ENCODE assay signal across 8 cellular contexts in genomic region chr16:46688101-46688656, GRCh38. TPM values are rescaled to one million over a fixed set of nuclear protein-coding genes. Genes with fewer than 3 reads are reported as not detected.
DNase-seq lines count a peak whose midpoint lies in the region; ATAC-seq, FAIRE-seq and TF ChIP-seq lines count a peak whose summit lies in the region.

No MANE protein-coding gene starts in this region.

- in situ Hi-C loops in HepG2 (cut with HindIII; ENCODE audit: extremely low pct_ligation_motif_present, low pct_unique_long_range_greater_than_20kb), result loop anchor here (5.0 kb wide), 1 partner anchor 114 kb away; no protein-coding TSS in a partner anchor
- in situ Hi-C loops in transverse colon (cut with MboI; ENCODE audit: low pct_ligation_motif_present in 1 of 4, low pct_unique_long_range_greater_than_20kb in 1 of 4, low sequenced_read_pairs in 3 of 4), result no loop called here

- TF ChIP-seq EP300 in SK-N-SH (IDR thresholded peaks at IDR 0.05; ENCODE audit: borderline replicate concordance in 1 of 2, low read depth in 1 of 2, low read length in 1 of 2) (no peak), HepG2 (IDR thresholded peaks at IDR 0.05; ENCODE audit: low read depth in 2 of 2, low read length in 2 of 2) (no peak), HepG2 (CRISPR knock-in tag; IDR thresholded peaks at IDR 0.05; ENCODE audit: borderline replicate concordance) (no peak), transverse colon (IDR thresholded peaks at IDR 0.05; ENCODE audit: low read depth) (no peak)

- TF ChIP-seq RAD21 in SK-N-SH (IDR thresholded peaks at IDR 0.05; ENCODE audit: low read length), result no peak
- no peak for TF ChIP-seq RAD21 in HepG2 (CRISPR knock-in tag; IDR thresholded peaks at IDR 0.05)

- H4K20me1 ChIP-seq in SK-N-SH (ENCODE audit: insufficient read depth) (peaks cover 66% of the 10 kb centered on the region), HepG2 (ENCODE audit: insufficient read depth, low read length) (peaks cover 50% of the 10 kb centered on the region)

- FAIRE-seq in HepG2 (lab: Jason Lieb, UNC), result peak; percentile 51

- peak overlapping the region; percentile 96 for H3K4me2 ChIP-seq in SK-N-SH
- peak overlapping the region; percentile 86 for H3K4me2 ChIP-seq in HepG2 (ENCODE audit: low read depth, low read length)

- POLR2A ChIA-PET in SK-N-SH (lab: Yijun Ruan, JAX) (no interaction called here), HepG2 (lab: Yijun Ruan, JAX) (no interaction called here)

- peak overlapping the region; percentile 72 for H2AFZ ChIP-seq in SK-N-SH (ENCODE audit: low read depth)
- no peak overlapping the region for H2AFZ ChIP-seq in HepG2 (ENCODE audit: low read length)

- WGBS in SK-N-SH (ENCODE audit: low lambda C conversion rate), result 9% methylated on average over 15 of the region's 15 CpGs
- 1 to 2% methylated on average over 14 to 15 of the region's 15 CpGs for WGBS in body of pancreas, 2 donors
- 4% methylated on average over 15 of the region's 15 CpGs for WGBS in HepG2 (ENCODE audit: low lambda C conversion rate)
- 3 to 5% methylated on average over 8 to 15 of the region's 15 CpGs for WGBS in transverse colon (ENCODE audit: low coverage in 1 of 2), 2 donors

- DNase-seq in SK-N-SH (no peak), body of pancreas (peak in 1 of 4 donors; percentile 59), HepG2 (ENCODE audit: low spot score) (no peak), transverse colon (peak; percentile 51), NCI-H2171 treated with DMSO at 0.1 percent for 48 hours (lab: John Stamatoyannopoulos, UW) (no peak), NCI-H1436 treated with DMSO at 0.1 percent for 48 hours (lab: John Stamatoyannopoulos, UW) (no peak)

- TF ChIP-seq POLR2A in body of pancreas (IDR thresholded peaks at IDR 0.05) (no peak), HepG2 (IDR thresholded peaks at IDR 0.05; ENCODE audit: insufficient read depth in 1 of 2, low read depth in 2 of 2, low read length in 2 of 2) (no peak), transverse colon (IDR thresholded peaks at IDR 0.05) (no peak)

- CTCF ChIA-PET in SK-N-SH (lab: Yijun Ruan, JAX) (no interaction called here), HepG2 (lab: Yijun Ruan, JAX; ENCODE audit: low intra/inter-chr PET ratio, low total read pairs) (interaction anchor here (2.6 kb wide), 1 partner anchor 15 kb away, joined by 21 read pairs; no protein-coding TSS in a partner anchor)

- H3K9ac ChIP-seq in SK-N-SH (peak overlapping the region; percentile 90), HepG2 (ENCODE audit: insufficient read depth, low read depth, low read length) (peak overlapping the region; percentile 87)

- no TSS peak for BruUV-seq in HepG2 (replicated peaks; lab: Mats Ljungman, UMichigan)

- H3K27ac ChIP-seq in SK-N-SH (ENCODE audit: low read depth in 2 of 2, low read length in 1 of 2) (peak overlapping the region; percentile 75 to 93; a peak in 3 of 4 replicates), body of pancreas (peak overlapping the region; percentile 84 to 94 (median 90)), HepG2 (ENCODE audit: extremely low read length, insufficient read depth, low read length) (peak overlapping the region; percentile 89), transverse colon (peak overlapping the region; percentile 88 to 96 (median 92))

- H3K9me3 ChIP-seq in SK-N-SH (no peaks in the 10 kb centered on the region), body of pancreas (no peaks in the 10 kb centered on the region), HepG2 (ENCODE audit: low read length) (no peaks in the 10 kb centered on the region), transverse colon (no peaks in the 10 kb centered on the region)

- H3K27me3 ChIP-seq in SK-N-SH (ENCODE audit: insufficient read depth) (no peaks in the 10 kb centered on the region), body of pancreas (no peaks in the 10 kb centered on the region), HepG2 (ENCODE audit: control insufficient read depth in 1 of 2, insufficient read depth in 2 of 2, low read length in 2 of 2) (no peaks in the 10 kb centered on the region; a peak in 1 of 5 replicates), transverse colon (no peaks in the 10 kb centered on the region)

- ATAC-seq in SK-N-SH treated with all-trans-retinoic acid at 6 μM for 48 hours (no peak), body of pancreas (no peak), HepG2 (no peak), HG03342 (IDR thresholded peaks at IDR 0.05; ENCODE audit: unreplicated experiment) (no peak)

- peaks cover 13% of the 10 kb centered on the region for H3F3A ChIP-seq in SK-N-SH (replicated peaks; ENCODE audit: insufficient read depth)

- no peaks in the 10 kb centered on the region for H3K9me2 ChIP-seq in SK-N-SH

- H3K79me2 ChIP-seq in SK-N-SH (ENCODE audit: insufficient read depth) (peaks cover 91% of the 10 kb centered on the region), HepG2 (ENCODE audit: insufficient read depth, low read length) (peaks cover 78% of the 10 kb centered on the region)

- H3K4me3 ChIP-seq in SK-N-SH (ENCODE audit: low read depth in 2 of 2, low read length in 1 of 2), result peak overlapping the region; percentile 69 to 83
- peak overlapping the region; percentile 56 to 73 for H3K4me3 ChIP-seq in body of pancreas
- H3K4me3 ChIP-seq in HepG2 (replicated peaks in 1 of 3; ENCODE audit: insufficient read depth in 1 of 3, low read depth in 2 of 3, low read length in 3 of 3), result peak overlapping the region; percentile 85 to 96 (median 92)
- H3K4me3 ChIP-seq in transverse colon, result peak overlapping the region; percentile 61 to 93 (median 86)

- H3K4me1 ChIP-seq in SK-N-SH (ENCODE audit: control insufficient read depth in 1 of 2, insufficient read depth in 2 of 2, low read depth in 1 of 2, low read length in 1 of 2) (peaks cover 18% of the 10 kb centered on the region in 2 experiments), body of pancreas (peaks cover 39% of the 10 kb centered on the region), HepG2 (ENCODE audit: insufficient read depth, low read length) (peaks cover 73% of the 10 kb centered on the region), transverse colon (peaks cover 10 to 53% (median 32%) of the 10 kb centered on the region in 4 donors)

- TF ChIP-seq CTCF in SK-N-SH (IDR thresholded peaks at IDR 0.05), result no peak; the same call in 1 of the 2 replicates
- peak in 1 of 7 experiments; percentile 23 for TF ChIP-seq CTCF in body of pancreas (IDR thresholded peaks at IDR 0.05)
- TF ChIP-seq CTCF in HepG2 (CRISPR knock-in tag; IDR thresholded peaks at IDR 0.05), result no peak
- peak in 2 of 5 experiments; percentile 27 to 38 for TF ChIP-seq CTCF in transverse colon (IDR thresholded peaks at IDR 0.05)

- H3K36me3 ChIP-seq in SK-N-SH (replicated peaks in 1 of 2; ENCODE audit: control insufficient read depth in 1 of 2, insufficient read depth in 2 of 2, low read length in 1 of 2) (peaks cover 4% of the 10 kb centered on the region in 2 experiments), body of pancreas (replicated peaks in 1 of 2; ENCODE audit: insufficient read depth in 1 of 2, low read depth in 2 of 2) (no peaks in the 10 kb centered on the region), HepG2 (replicated peaks in 1 of 2; ENCODE audit: control insufficient read depth in 1 of 2, insufficient read depth in 2 of 2, low read length in 2 of 2) (peaks cover 0 to 2% of the 10 kb centered on the region in 2 experiments; a peak in 1 of 5 replicates), transverse colon (no peaks in the 10 kb centered on the region)

- intact Hi-C loops in body of pancreas (cut with DNase I) (no loop called here), HepG2 (cut with micrococcal nuclease; ENCODE audit: unreplicated experiment) (loop anchor here (1.0 to 5.0 kb wide), 2 partner anchors 15 to 114 kb away; no protein-coding TSS in a partner anchor), transverse colon (cut with DNase I; ENCODE audit: low total_unique reads) (loop anchor here (10.0 kb wide), 1 partner anchor 137 kb away; no protein-coding TSS in a partner anchor)

RNA-seq across cellular contexts. Expression of gene VPS35, which starts 0.8 kb away (rescaled TPM):
- polyA plus RNA-seq in SK-N-SH (2012; rRNA removed) (17.5 and 22.3 TPM in 2 replicates), HepG2 (2011; rRNA removed) (26.9 and 30.7 TPM in 2 replicates)
- 28.9 and 34.6 TPM in 2 replicates for polyA plus RNA-seq in SK-N-SH (2012; cell fraction: cytosol; rRNA removed)
- polyA plus RNA-seq in SK-N-SH (2012; cell fraction: nucleus; rRNA removed), result 9.3 and 24.5 TPM in 2 replicates
- total RNA-seq in body of pancreas (10 to 100 TPM; 14.5 to 40.5 TPM), HepG2 (2016; rRNA removed; fragmentation: Illumina TruSeq; extraction: Trizol) (136 and 197 TPM in 2 replicates), transverse colon (100 to 1,000 TPM in 1 of 4 donors, 10 to 100 TPM in 3; 63.2 to 102 (median 72.1) TPM)
- 31.6 and 39.1 TPM in 2 replicates for total RNA-seq in HepG2 (2016; cell fraction: cytosol; rRNA removed; fragmentation: Illumina TruSeq; extraction: Trizol; ENCODE audit: low read depth)
- 132 and 204 TPM in 2 replicates for total RNA-seq in HepG2 (2016; cell fraction: insoluble cytoplasmic fraction; rRNA removed; fragmentation: Illumina TruSeq; extraction: Trizol)
- total RNA-seq in HepG2 (2016; cell fraction: membrane; rRNA removed; fragmentation: Illumina TruSeq; extraction: Trizol), result 40.5 and 42.9 TPM in 2 replicates
- total RNA-seq in HepG2 (2016; cell fraction: nucleus; rRNA removed; fragmentation: Illumina TruSeq; extraction: Trizol), result 108 and 116 TPM in 2 replicates
- 14.6 and 21.2 TPM in 2 replicates for polyA plus RNA-seq in HepG2 (2011; cell fraction: cytosol; rRNA removed)
- 12.1 and 14.6 TPM in 2 replicates for polyA plus RNA-seq in HepG2 (2011; cell fraction: nucleus; rRNA removed)
- 95.6 and 104 TPM in 2 replicates for polyA plus RNA-seq in HepG2 (2012)
- polyA plus RNA-seq in HepG2 (2016; cell fraction: cytosol; fragmentation: Illumina TruSeq; extraction: Trizol; ENCODE audit: low read depth), result 6.1 and 6.6 TPM in 2 replicates
- polyA plus RNA-seq in HepG2 (2016; cell fraction: insoluble cytoplasmic fraction; fragmentation: Illumina TruSeq; extraction: Trizol; ENCODE audit: low read depth), result 120 and 134 TPM in 2 replicates
- 14.1 and 15.6 TPM in 2 replicates for polyA plus RNA-seq in HepG2 (2016; cell fraction: membrane; fragmentation: Illumina TruSeq; extraction: Trizol; ENCODE audit: low read depth)
- polyA plus RNA-seq in HepG2 (2016; cell fraction: nucleus; fragmentation: Illumina TruSeq; extraction: Trizol; ENCODE audit: insufficient read depth, low read depth), result 58.6 and 58.8 TPM in 2 replicates
- 26.4 and 36.7 TPM in 2 replicates for polyA minus RNA-seq in HepG2 (2011; rRNA and poly(A)+ RNA removed; ENCODE audit: low replicate concordance)
- polyA minus RNA-seq in HepG2 (2011; cell fraction: cytosol; rRNA and poly(A)+ RNA removed), result 52.8 and 77.3 TPM in 2 replicates
- polyA minus RNA-seq in HepG2 (2011; cell fraction: nucleus; rRNA and poly(A)+ RNA removed), result 140 and 161 TPM in 2 replicates

RNA-seq across cellular contexts. Expression of gene ORC6, which starts 1.3 kb away (rescaled TPM):
- polyA plus RNA-seq in SK-N-SH (2012; rRNA removed), result 17.4 and 20.2 TPM in 2 replicates
- polyA plus RNA-seq in SK-N-SH (2012; cell fraction: cytosol; rRNA removed), result 18.5 and 21.2 TPM in 2 replicates
- polyA plus RNA-seq in SK-N-SH (2012; cell fraction: nucleus; rRNA removed), result 14.9 and 21.9 TPM in 2 replicates
- 1 to 10 TPM in 1 of 2 donors, not detected in 1; 4.9 TPM for total RNA-seq in body of pancreas
- total RNA-seq in HepG2 (2016; rRNA removed; fragmentation: Illumina TruSeq; extraction: Trizol), result 57.3 and 69.8 TPM in 2 replicates
- total RNA-seq in HepG2 (2016; cell fraction: cytosol; rRNA removed; fragmentation: Illumina TruSeq; extraction: Trizol; ENCODE audit: low read depth), result 18.7 and 20.4 TPM in 2 replicates
- total RNA-seq in HepG2 (2016; cell fraction: insoluble cytoplasmic fraction; rRNA removed; fragmentation: Illumina TruSeq; extraction: Trizol), result 62.2 and 74.8 TPM in 2 replicates
- total RNA-seq in HepG2 (2016; cell fraction: membrane; rRNA removed; fragmentation: Illumina TruSeq; extraction: Trizol), result 36.9 and 38.7 TPM in 2 replicates
- 60.3 and 79.3 TPM in 2 replicates for total RNA-seq in HepG2 (2016; cell fraction: nucleus; rRNA removed; fragmentation: Illumina TruSeq; extraction: Trizol)
- 22.9 and 34.2 TPM in 2 replicates for polyA plus RNA-seq in HepG2 (2011; rRNA removed)
- 15.1 and 17.5 TPM in 2 replicates for polyA plus RNA-seq in HepG2 (2011; cell fraction: cytosol; rRNA removed)
- 19.4 and 21.6 TPM in 2 replicates for polyA plus RNA-seq in HepG2 (2011; cell fraction: nucleus; rRNA removed)
- polyA plus RNA-seq in HepG2 (2012), result 14.8 and 25.0 TPM in 2 replicates
- polyA plus RNA-seq in HepG2 (2016; cell fraction: cytosol; fragmentation: Illumina TruSeq; extraction: Trizol; ENCODE audit: low read depth), result 9.2 and 9.5 TPM in 2 replicates
- polyA plus RNA-seq in HepG2 (2016; cell fraction: insoluble cytoplasmic fraction; fragmentation: Illumina TruSeq; extraction: Trizol; ENCODE audit: low read depth), result 52.3 and 58.4 TPM in 2 replicates
- polyA plus RNA-seq in HepG2 (2016; cell fraction: membrane; fragmentation: Illumina TruSeq; extraction: Trizol; ENCODE audit: low read depth), result 16.8 and 18.0 TPM in 2 replicates
- polyA plus RNA-seq in HepG2 (2016; cell fraction: nucleus; fragmentation: Illumina TruSeq; extraction: Trizol; ENCODE audit: insufficient read depth, low read depth), result 173 and 174 TPM in 2 replicates
- 10.3 and 14.8 TPM in 2 replicates for polyA minus RNA-seq in HepG2 (2011; rRNA and poly(A)+ RNA removed; ENCODE audit: low replicate concordance)
- polyA minus RNA-seq in HepG2 (2011; cell fraction: cytosol; rRNA and poly(A)+ RNA removed), result 5.6 and 8.0 TPM in 2 replicates
- 32.9 and 42.1 TPM in 2 replicates for polyA minus RNA-seq in HepG2 (2011; cell fraction: nucleus; rRNA and poly(A)+ RNA removed)
- 1 to 10 TPM in 2 of 4 donors, under 1 TPM in 1, not detected in 1; 0.60 to 4.9 (median 2.7) TPM for total RNA-seq in transverse colon

RNA-seq across cellular contexts. Expression of gene MYLK3, which starts 60.0 kb away (rescaled TPM):
- polyA plus RNA-seq in SK-N-SH (2012; rRNA removed) (0.05 and 0.15 TPM in 2 replicates), HepG2 (2011; rRNA removed) (0.04 TPM in 2 replicates)
- polyA plus RNA-seq in SK-N-SH (2012; cell fraction: cytosol; rRNA removed), result 0.07 and 0.10 TPM in 2 replicates
- polyA plus RNA-seq in SK-N-SH (2012; cell fraction: nucleus; rRNA removed), result 0.14 and 0.45 TPM in 2 replicates
- total RNA-seq in body of pancreas (under 1 TPM in 1 of 2 donors, not detected in 1; 0.26 TPM), HepG2 (2016; rRNA removed; fragmentation: Illumina TruSeq; extraction: Trizol) (0.13 and 0.18 TPM in 2 replicates), transverse colon (not detected)
- total RNA-seq in HepG2 (2016; cell fraction: cytosol; rRNA removed; fragmentation: Illumina TruSeq; extraction: Trizol; ENCODE audit: low read depth), result not detected in 2 replicates
- total RNA-seq in HepG2 (2016; cell fraction: insoluble cytoplasmic fraction; rRNA removed; fragmentation: Illumina TruSeq; extraction: Trizol), result 0.11 and 0.27 TPM in 2 replicates
- total RNA-seq in HepG2 (2016; cell fraction: membrane; rRNA removed; fragmentation: Illumina TruSeq; extraction: Trizol), result 0.03 and 0.19 TPM in 2 replicates
- total RNA-seq in HepG2 (2016; cell fraction: nucleus; rRNA removed; fragmentation: Illumina TruSeq; extraction: Trizol), result 0.44 and 0.47 TPM in 2 replicates
- 0.01 and 0.05 TPM in 2 replicates for polyA plus RNA-seq in HepG2 (2011; cell fraction: cytosol; rRNA removed)
- polyA plus RNA-seq in HepG2 (2011; cell fraction: nucleus; rRNA removed), result 0.07 and 0.08 TPM in 2 replicates
- 0.01 and 0.11 TPM in 2 replicates for polyA plus RNA-seq in HepG2 (2012)
- polyA plus RNA-seq in HepG2 (2016; cell fraction: cytosol; fragmentation: Illumina TruSeq; extraction: Trizol; ENCODE audit: low read depth), result 0.01 TPM in 1 of 2 replicates, not detected in the other
- polyA plus RNA-seq in HepG2 (2016; cell fraction: insoluble cytoplasmic fraction; fragmentation: Illumina TruSeq; extraction: Trizol; ENCODE audit: low read depth), result 0.04 and 0.07 TPM in 2 replicates
- 0.15 TPM in 1 of 2 replicates, not detected in the other for polyA plus RNA-seq in HepG2 (2016; cell fraction: membrane; fragmentation: Illumina TruSeq; extraction: Trizol; ENCODE audit: low read depth)
- polyA plus RNA-seq in HepG2 (2016; cell fraction: nucleus; fragmentation: Illumina TruSeq; extraction: Trizol; ENCODE audit: insufficient read depth, low read depth), result not detected in 2 replicates
- polyA minus RNA-seq in HepG2 (2011; rRNA and poly(A)+ RNA removed; ENCODE audit: low replicate concordance), result 1.0 and 2.2 TPM in 2 replicates
- not detected in 2 replicates for polyA minus RNA-seq in HepG2 (2011; cell fraction: cytosol; rRNA and poly(A)+ RNA removed)
- 0.99 and 1.0 TPM in 2 replicates for polyA minus RNA-seq in HepG2 (2011; cell fraction: nucleus; rRNA and poly(A)+ RNA removed)

Comparison
In these comparisons a context has a peak if more than half of its experiments do, and no peak if none do; other contexts are left out.
1. Of the 25 proteins assayed by ChIP-seq in both HepG2 and SK-N-SH: peak only in HepG2: CHD2; only in SK-N-SH: none; in both: none; in neither: 24.